ENCODE assay signal across 9 cellular contexts in genomic region chr20:10502098-10502526, GRCh38.
A peak's percentile ranks its signal among the peaks of the same experiment; 100 is the strongest.
DNase-seq lines count a peak whose midpoint lies in the region; ATAC-seq and TF ChIP-seq lines count a peak whose summit lies in the region.
"Had no signal": no experiment of that assay in that cellular context is flagged by ENCODE, and none has a peak within 500 bp of the region (broad histone marks: within the 10 kb centered on the region; RNA-seq: fewer than 3 reads in every experiment).

No MANE protein-coding gene starts in this region.

- ATAC-seq in GM21447 (IDR thresholded peaks at IDR 0.05; ENCODE audit: unreplicated experiment): peak; percentile 30
- peak; percentile 90 for ATAC-seq in activated naive CD8-positive, alpha-beta T cell treated with anti-CD3 and anti-CD28 coated beads, Interleukin-2, amount 50 U/mL, for 24 hours

- peak; percentile 53 for TF ChIP-seq POLR2A in NB4 (IDR thresholded peaks at IDR 0.05; ENCODE audit: extremely low read depth, insufficient read length)

- no peaks in the 10 kb centered on the region for H3K27me3 Mint-ChIP-seq in activated naive CD8-positive, alpha-beta T cell treated with anti-CD3 and anti-CD28 coated beads, Interleukin-2, amount 50 U/mL, for 24 hours

- in situ Hi-C loops in ACHN (cut with HindIII; ENCODE audit: low pct_ligation_motif_present, low pct_unique_long_range_greater_than_20kb, low sequenced_read_pairs): no loop called here

- no peaks in the 10 kb centered on the region for H3K36me3 Mint-ChIP-seq in activated naive CD8-positive, alpha-beta T cell treated with anti-CD3 and anti-CD28 coated beads, Interleukin-2, amount 50 U/mL, for 24 hours (ENCODE audit: low read depth)

- H3K27ac Mint-ChIP-seq in activated naive CD8-positive, alpha-beta T cell treated with anti-CD3 and anti-CD28 coated beads, Interleukin-2, amount 50 U/mL, for 24 hours: peak overlapping the region; percentile 77

- H3K36me3 ChIP-seq in neutrophil: no peaks in the 10 kb centered on the region
- H3K36me3 ChIP-seq: WERI-Rb-1 had no signal

- TF ChIP-seq CTCF in NB4 (IDR thresholded peaks at IDR 0.05; ENCODE audit: low read depth, low read length): no peak
- TF ChIP-seq CTCF in neutrophil (IDR thresholded peaks at IDR 0.05): no peak
- TF ChIP-seq CTCF in GM10266 (IDR thresholded peaks at IDR 0.05; ENCODE audit: control insufficient read depth, insufficient read depth, low read depth, missing control alignments): no peak

- peak; percentile 88 for DNase-seq in NB4 (ENCODE audit: low read depth)
- peak; percentile 12 for DNase-seq in activated naive CD8-positive, alpha-beta T cell treated with anti-CD3 and anti-CD28 coated beads, Interleukin-2, amount 50 U/mL, for 24 hours
- no peak for DNase-seq in pons (ENCODE audit: low spot score)
- no peak for DNase-seq in GM10266 (ENCODE audit: extremely low spot score)
- DNase-seq in ACHN: no peak
- DNase-seq: cortex of kidney, WERI-Rb-1 had no signal

- H3K9me3 Mint-ChIP-seq in activated naive CD8-positive, alpha-beta T cell treated with anti-CD3 and anti-CD28 coated beads, Interleukin-2, amount 50 U/mL, for 24 hours: no peaks in the 10 kb centered on the region

- H3K4me1 Mint-ChIP-seq in activated naive CD8-positive, alpha-beta T cell treated with anti-CD3 and anti-CD28 coated beads, Interleukin-2, amount 50 U/mL, for 24 hours: peaks cover 37% of the 10 kb centered on the region

- peak overlapping the region; percentile 82 for H3K4me3 Mint-ChIP-seq in activated naive CD8-positive, alpha-beta T cell treated with anti-CD3 and anti-CD28 coated beads, Interleukin-2, amount 50 U/mL, for 24 hours

- peak overlapping the region; percentile 93 for H3K27ac ChIP-seq in neutrophil
- H3K27ac ChIP-seq: WERI-Rb-1 had no signal

- H3K4me3 ChIP-seq in NB4 (ENCODE audit: low read depth, low read length) (peak overlapping the region; percentile 61), neutrophil (ENCODE audit: low read depth in 1 of 2, low read length in 1 of 2) (peak overlapping the region; percentile 35 to 57)

- H3K4me1 ChIP-seq in neutrophil (ENCODE audit: control insufficient read depth in 1 of 2, insufficient read depth in 1 of 2, low read depth in 1 of 2, low read length in 1 of 2): peaks cover 65 to 84% of the 10 kb centered on the region in 2 experiments

- H3K9me3 ChIP-seq in neutrophil: no peaks in the 10 kb centered on the region

- H3K27me3 ChIP-seq in neutrophil: no peaks in the 10 kb centered on the region

Comparison
In these comparisons a context has a peak if more than half of its experiments do, and no peak if none do; other contexts are left out.
1. DNase-seq: peak in NB4 (single experiment) and activated naive CD8-positive, alpha-beta T cell treated with anti-CD3 and anti-CD28 coated beads, Interleukin-2, amount 50 U/mL, for 24 hours (single experiment); none in pons (single experiment), GM10266 (single experiment) and ACHN (single experiment).